In the genomic region with DNA sequence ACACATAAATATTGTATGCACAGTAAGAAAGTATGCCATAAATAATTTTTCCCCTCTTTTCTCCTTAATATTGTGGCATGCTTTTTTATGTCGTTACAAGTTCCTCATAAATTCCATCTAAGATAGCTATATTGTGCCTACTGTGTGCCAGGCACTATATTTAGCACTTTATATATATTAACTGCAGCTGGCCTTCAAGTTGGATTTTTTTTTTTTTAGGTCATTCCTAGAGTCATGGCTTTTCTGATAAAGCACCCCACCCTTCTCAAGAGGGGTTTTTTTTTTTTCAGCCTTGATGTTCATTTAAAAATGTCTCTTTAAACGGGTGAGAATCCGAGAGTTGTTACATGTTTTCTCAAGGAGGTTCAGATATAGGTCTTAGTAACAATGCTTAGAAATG, we compare ENCODE assay signal across 3 cellular contexts.
TF ChIP-seq lines count a peak whose summit lies in the region.

No MANE protein-coding gene starts in this region.

TF ChIP-seq in SK-N-SH, 30 proteins besides CTCF, POLR2A, EP300 and RAD21:
- no peak for TF ChIP-seq IRF3 (IDR thresholded peaks at IDR 0.05; ENCODE audit: low read depth, low read length)
- no peak for TF ChIP-seq MAX (IDR thresholded peaks at IDR 0.05; ENCODE audit: low read depth)
- TF ChIP-seq RCOR1 (IDR thresholded peaks at IDR 0.05; ENCODE audit: low read length): no peak
- no peak for TF ChIP-seq MXI1 (IDR thresholded peaks at IDR 0.05; ENCODE audit: low read depth, low read length)
- TF ChIP-seq TEAD4 (IDR thresholded peaks at IDR 0.05; ENCODE audit: borderline replicate concordance, insufficient read depth): no peak
- TF ChIP-seq REST (IDR thresholded peaks at IDR 0.05; ENCODE audit: low read depth, low read length): no peak
- no peak for TF ChIP-seq PBX3 (IDR thresholded peaks at IDR 0.05)
- TF ChIP-seq GATA2 (CRISPR knock-in tag; IDR thresholded peaks at IDR 0.05): no peak
- TF ChIP-seq NFIC (IDR thresholded peaks at IDR 0.05; ENCODE audit: borderline replicate concordance): no peak
- TF ChIP-seq TAF1 (IDR thresholded peaks at IDR 0.05; ENCODE audit: borderline replicate concordance, low read depth, low read length): no peak
- TF ChIP-seq EZH2phosphoT487 (IDR thresholded peaks at IDR 0.05; ENCODE audit: borderline replicate concordance, low read depth): no peak
- no peak for TF ChIP-seq RFX5 (IDR thresholded peaks at IDR 0.05; ENCODE audit: low read length)
- no peak for TF ChIP-seq JUND (IDR thresholded peaks at IDR 0.05)

TF ChIP-seq in SK-N-SH treated with all-trans-retinoic acid at 6 μM for 48 hours, 23 proteins besides CTCF, POLR2A, EP300 and RAD21:
- no peak for TF ChIP-seq TCF4 (CRISPR knock-in tag; IDR thresholded peaks at IDR 0.05; ENCODE audit: borderline replicate concordance)
- no peak for TF ChIP-seq CSDC2 (CRISPR knock-in tag; IDR thresholded peaks at IDR 0.05)
- TF ChIP-seq SNAI2 (CRISPR knock-in tag; IDR thresholded peaks at IDR 0.05): no peak
- TF ChIP-seq RARB (CRISPR knock-in tag; IDR thresholded peaks at IDR 0.05): no peak
- no peak for TF ChIP-seq ZNF565 (CRISPR knock-in tag; conservative IDR thresholded peaks at IDR 0.05; ENCODE audit: low read depth)
- TF ChIP-seq ZC3H10 (CRISPR knock-in tag; IDR thresholded peaks at IDR 0.05): no peak
- no peak for TF ChIP-seq TSHZ2 (CRISPR knock-in tag; IDR thresholded peaks at IDR 0.05)
- TF ChIP-seq GLIS3 (CRISPR knock-in tag; IDR thresholded peaks at IDR 0.05): no peak
TF ChIP-seq in SK-N-SH treated with all-trans-retinoic acid at 6 μM for 48 hours: peak in this region for 0.

TF ChIP-seq in K562, 482 proteins besides CTCF, POLR2A, EP300 and RAD21:
- TF ChIP-seq SREBF2 (CRISPR knock-in tag; IDR thresholded peaks at IDR 0.05) (no peak), SMARCA4 (IDR thresholded peaks at IDR 0.05) (0 out of 2 replicates have a peak, but pooled peaks have one; percentile 16), TCF3 (CRISPR knock-in tag; IDR thresholded peaks at IDR 0.05) (0 out of 2 replicates have a peak, but pooled peaks have one; percentile 13), CBFA2T3 (IDR thresholded peaks at IDR 0.05) (0 out of 2 replicates have a peak, but pooled peaks have one; percentile 22), TSC22D4 (tag; IDR thresholded peaks at IDR 0.05) (no peak), FOXK2 (conservative IDR thresholded peaks at IDR 0.05 in 1 of 2, IDR thresholded peaks at IDR 0.05 in 1 of 2; ENCODE audit: low read depth in 2 of 2) (0 out of 4 replicates have a peak, but pooled peaks of 1 of the 2 experiments have one; percentile 14), ADNP (tag; IDR thresholded peaks at IDR 0.05) (no peak), ZBTB12 (CRISPR knock-in tag; IDR thresholded peaks at IDR 0.05) (no peak), ZNF717 (CRISPR knock-in tag; IDR thresholded peaks at IDR 0.05) (no peak), ZKSCAN1 (IDR thresholded peaks at IDR 0.05; ENCODE audit: low read depth, low read length) (peak; percentile 74), ZNF134 (CRISPR knock-in tag; conservative IDR thresholded peaks at IDR 0.05) (no peak), MAFK (IDR thresholded peaks at IDR 0.05; ENCODE audit: low read length) (no peak), ZNF384 (IDR thresholded peaks at IDR 0.05; ENCODE audit: low read depth, low read length) (peak; percentile 78), HDAC2 (IDR thresholded peaks at IDR 0.05) (no peak), CEBPG (CRISPR knock-in tag; IDR thresholded peaks at IDR 0.05) (no peak), CEBPG (tag; conservative IDR thresholded peaks at IDR 0.05 in 1 of 2, IDR thresholded peaks at IDR 0.05 in 1 of 2) (no peak)
TF ChIP-seq in K562: peak in this region for 6.
